In the genomic region with DNA sequence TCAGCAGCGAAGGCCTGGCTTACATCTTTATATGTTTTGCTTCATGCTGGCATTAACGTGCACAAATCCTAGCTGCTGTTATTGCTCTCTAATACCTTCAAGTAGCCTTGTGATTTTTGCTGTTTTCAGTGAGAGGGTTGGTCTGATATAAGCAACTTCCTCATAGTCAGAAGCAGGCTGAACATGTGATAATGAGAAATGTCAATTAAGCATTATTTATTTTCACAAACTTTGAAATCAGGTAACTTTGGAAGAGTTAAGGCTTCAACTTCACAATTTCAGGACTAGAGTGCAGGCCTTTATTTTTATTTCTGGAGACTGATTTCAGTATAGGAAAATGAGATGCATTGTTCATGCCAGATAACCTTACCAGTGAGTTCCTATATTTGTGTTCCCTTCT, we compare ENCODE assay signal across 20 cellular contexts.
DNase-seq lines count a peak whose midpoint lies in the region; ATAC-seq, FAIRE-seq and TF ChIP-seq lines count a peak whose summit lies in the region.
"Had no signal": no experiment of that assay in that cellular context is flagged by ENCODE, and none has a peak within 500 bp of the region (broad histone marks: within the 10 kb centered on the region; RNA-seq: fewer than 3 reads in every experiment).

No MANE protein-coding gene starts in this region.

- H3K4me1 Mint-ChIP-seq in naive thymus-derived CD4-positive, alpha-beta T cell: no peaks in the 10 kb centered on the region
- H3K4me1 Mint-ChIP-seq: B cell; CD4-positive, CD25-positive, alpha-beta regulatory T cell had no signal

- TF ChIP-seq RAD21 in HepG2 (CRISPR knock-in tag; IDR thresholded peaks at IDR 0.05): no peak

- intact Hi-C loops in HepG2 (cut with micrococcal nuclease; ENCODE audit: unreplicated experiment) (no loop called here), right lobe of liver (cut with DNase I) (no loop called here), ascending aorta (cut with DNase I) (no loop called here), testis (cut with DNase I; ENCODE audit: low total_unique reads) (no loop called here)
- intact Hi-C loops in naive thymus-derived CD4-positive, alpha-beta T cell (cut with micrococcal nuclease): no loop called here

- H3K27me3 Mint-ChIP-seq in naive thymus-derived CD4-positive, alpha-beta T cell: peaks cover 0 to 9% (median 6%) of the 10 kb centered on the region in 5 donors

- H3K36me3 Mint-ChIP-seq in naive thymus-derived CD4-positive, alpha-beta T cell: no peaks in the 10 kb centered on the region
- H3K36me3 Mint-ChIP-seq: CD4-positive, CD25-positive, alpha-beta regulatory T cell had no signal

- no peak for TF ChIP-seq POLR2A in HepG2 (IDR thresholded peaks at IDR 0.05; ENCODE audit: insufficient read depth in 1 of 2, low read depth in 2 of 2, low read length in 2 of 2)
- TF ChIP-seq POLR2A in right lobe of liver (IDR thresholded peaks at IDR 0.05): no peak
- TF ChIP-seq POLR2A in testis (IDR thresholded peaks at IDR 0.05): no peak

- TF ChIP-seq EP300 in HepG2 (IDR thresholded peaks at IDR 0.05; ENCODE audit: low read depth in 2 of 2, low read length in 2 of 2): no peak
- no peak for TF ChIP-seq EP300 in HepG2 (CRISPR knock-in tag; IDR thresholded peaks at IDR 0.05; ENCODE audit: borderline replicate concordance)

- in situ Hi-C loops in HepG2 (cut with HindIII; ENCODE audit: extremely low pct_ligation_motif_present, low pct_unique_long_range_greater_than_20kb): no loop called here

- no peak overlapping the region for H2AFZ ChIP-seq in HepG2 (ENCODE audit: low read length)

- DNase-seq in HepG2 (ENCODE audit: low spot score) (no peak), right lobe of liver (no peak), ascending aorta (ENCODE audit: low spot score in 2 of 2) (no peak), testis (no peak), NCI-H82 treated with DMSO at 0.1 percent for 48 hours (lab: John Stamatoyannopoulos, UW; ENCODE audit: unreplicated experiment) (no peak)
- no peak for DNase-seq in naive thymus-derived CD4-positive, alpha-beta T cell
- DNase-seq: 8988T; Caco-2; CD4-positive, CD25-positive, alpha-beta regulatory T cell; GDM1; GOT3; H7 had no signal

- H3K4me3 ChIP-seq in HepG2 (replicated peaks in 1 of 3; ENCODE audit: insufficient read depth in 1 of 3, low read depth in 2 of 3, low read length in 3 of 3) (no peak overlapping the region), right lobe of liver (no peak overlapping the region), ascending aorta (no peak overlapping the region), muscle layer of duodenum (ENCODE audit: low read depth in 1 of 2, low read length in 2 of 2) (no peak overlapping the region), testis (no peak overlapping the region)
- no peak overlapping the region for H3K4me3 ChIP-seq in naive thymus-derived CD4-positive, alpha-beta T cell (ENCODE audit: low read length)
- H3K4me3 ChIP-seq: BLaER1 treated with 17β-estradiol and CSF1 and Interleukin-3, amounts not matched to agents 10 nM and 100 nM had no signal

- no peaks in the 10 kb centered on the region for H4K20me1 ChIP-seq in HepG2 (ENCODE audit: insufficient read depth, low read length)
- H4K20me1 ChIP-seq: BLaER1 treated with 17β-estradiol and CSF1 and Interleukin-3, amounts not matched to agents 10 nM and 100 nM had no signal

- H3K4me3 Mint-ChIP-seq in naive thymus-derived CD4-positive, alpha-beta T cell: no peak overlapping the region
- H3K4me3 Mint-ChIP-seq: B cell; CD4-positive, CD25-positive, alpha-beta regulatory T cell had no signal

- H3K27ac Mint-ChIP-seq in naive thymus-derived CD4-positive, alpha-beta T cell: no peak overlapping the region
- H3K27ac Mint-ChIP-seq: B cell; CD4-positive, CD25-positive, alpha-beta regulatory T cell had no signal

- H3K27ac ChIP-seq in HepG2 (ENCODE audit: extremely low read length, insufficient read depth, low read length) (no peak overlapping the region), right lobe of liver (no peak overlapping the region), ascending aorta (peak overlapping the region; percentile 47 to 64), muscle layer of duodenum (ENCODE audit: low read length) (peak overlapping the region; percentile 34), testis (no peak overlapping the region)
- no peak overlapping the region for H3K27ac ChIP-seq in naive thymus-derived CD4-positive, alpha-beta T cell (ENCODE audit: low read depth, low read length)
- H3K27ac ChIP-seq: BLaER1 treated with 17β-estradiol and CSF1 and Interleukin-3, amounts not matched to agents 10 nM and 100 nM had no signal

- ATAC-seq in HepG2: no peak
- no peak for ATAC-seq in right lobe of liver
- no peak for ATAC-seq in naive thymus-derived CD4-positive, alpha-beta T cell
- ATAC-seq: HCT116 had no signal

- peaks cover 0 to 3% (median 0%) of the 10 kb centered on the region in 11 donors for H3K9me3 Mint-ChIP-seq in naive thymus-derived CD4-positive, alpha-beta T cell

- H3K36me3 ChIP-seq in HepG2 (replicated peaks in 1 of 2; ENCODE audit: control insufficient read depth in 1 of 2, insufficient read depth in 2 of 2, low read length in 2 of 2): no peaks in the 10 kb centered on the region
- no peaks in the 10 kb centered on the region for H3K36me3 ChIP-seq in right lobe of liver
- H3K36me3 ChIP-seq in ascending aorta: no peaks in the 10 kb centered on the region
- H3K36me3 ChIP-seq in muscle layer of duodenum (ENCODE audit: control insufficient read depth in 1 of 2, insufficient read depth in 2 of 2, low read length in 2 of 2): no peaks in the 10 kb centered on the region
- H3K36me3 ChIP-seq in testis (ENCODE audit: low read depth, missing control alignments): no peaks in the 10 kb centered on the region
- H3K36me3 ChIP-seq in naive thymus-derived CD4-positive, alpha-beta T cell (ENCODE audit: control insufficient read depth in 2 of 3, insufficient read depth in 3 of 3, low read length in 3 of 3): no peaks in the 10 kb centered on the region
- H3K36me3 ChIP-seq: BLaER1 treated with 17β-estradiol and CSF1 and Interleukin-3, amounts not matched to agents 10 nM and 100 nM had no signal

- WGBS in HepG2 (ENCODE audit: low lambda C conversion rate): 3% methylated on average over 2 of the region's 2 CpGs
- 76% methylated on average over 2 of the region's 2 CpGs for WGBS in right lobe of liver (ENCODE audit: insufficient coverage, low coverage, low lambda C conversion rate, missing lambda C conversion rate)
- WGBS in testis, 2 donors: 67 to 71% methylated on average over 2 of the region's 2 CpGs

- TF ChIP-seq CTCF in HepG2 (CRISPR knock-in tag; IDR thresholded peaks at IDR 0.05) (no peak), right lobe of liver (IDR thresholded peaks at IDR 0.05) (no peak), ascending aorta (IDR thresholded peaks at IDR 0.05) (no peak), testis (IDR thresholded peaks at IDR 0.05) (no peak)

- no peak for FAIRE-seq in HepG2 (lab: Jason Lieb, UNC)
- FAIRE-seq: D721Med, GM12892, GM18507, HTR-8/SVneo had no signal

- CTCF ChIA-PET in HepG2 (lab: Yijun Ruan, JAX; ENCODE audit: low intra/inter-chr PET ratio, low total read pairs): no interaction called here
- CTCF ChIA-PET in naive thymus-derived CD4-positive, alpha-beta T cell (lab: Charles Lee): no interaction called here

- no TSS peak for BruUV-seq in HepG2 (replicated peaks; lab: Mats Ljungman, UMichigan)

- H3K27me3 ChIP-seq in HepG2 (ENCODE audit: control insufficient read depth in 1 of 2, insufficient read depth in 2 of 2, low read length in 2 of 2) (no peaks in the 10 kb centered on the region), right lobe of liver (no peaks in the 10 kb centered on the region), ascending aorta (no peaks in the 10 kb centered on the region), muscle layer of duodenum (ENCODE audit: low read depth, low read length) (no peaks in the 10 kb centered on the region), testis (no peaks in the 10 kb centered on the region)
- no peaks in the 10 kb centered on the region for H3K27me3 ChIP-seq in naive thymus-derived CD4-positive, alpha-beta T cell (ENCODE audit: control insufficient read depth in 2 of 2, insufficient read depth in 2 of 2, low read length in 2 of 2)
- H3K27me3 ChIP-seq: BLaER1 treated with 17β-estradiol and CSF1 and Interleukin-3, amounts not matched to agents 10 nM and 100 nM had no signal

- H3K4me1 ChIP-seq in HepG2 (ENCODE audit: insufficient read depth, low read length): no peaks in the 10 kb centered on the region
- H3K4me1 ChIP-seq in right lobe of liver: no peaks in the 10 kb centered on the region
- H3K4me1 ChIP-seq in ascending aorta: peaks cover 0 to 17% of the 10 kb centered on the region in 2 donors
- H3K4me1 ChIP-seq in muscle layer of duodenum (ENCODE audit: control insufficient read depth in 1 of 2, insufficient read depth in 2 of 2, low read length in 2 of 2): no peaks in the 10 kb centered on the region
- no peaks in the 10 kb centered on the region for H3K4me1 ChIP-seq in testis
- H3K4me1 ChIP-seq in naive thymus-derived CD4-positive, alpha-beta T cell (ENCODE audit: control insufficient read depth in 2 of 2, insufficient read depth in 2 of 2, low read length in 2 of 2): no peaks in the 10 kb centered on the region
- H3K4me1 ChIP-seq: BLaER1 treated with 17β-estradiol and CSF1 and Interleukin-3, amounts not matched to agents 10 nM and 100 nM; Caco-2 had no signal

- peaks cover 33% of the 10 kb centered on the region for H3K9me3 ChIP-seq in HepG2 (ENCODE audit: low read length)
- no peaks in the 10 kb centered on the region for H3K9me3 ChIP-seq in right lobe of liver
- H3K9me3 ChIP-seq in ascending aorta: no peaks in the 10 kb centered on the region
- no peaks in the 10 kb centered on the region for H3K9me3 ChIP-seq in muscle layer of duodenum (ENCODE audit: control insufficient read depth in 1 of 2, low read length in 2 of 2)
- no peaks in the 10 kb centered on the region for H3K9me3 ChIP-seq in testis
- no peaks in the 10 kb centered on the region for H3K9me3 ChIP-seq in naive thymus-derived CD4-positive, alpha-beta T cell (ENCODE audit: control insufficient read depth in 2 of 3, low read length in 3 of 3)
- H3K9me3 ChIP-seq: BLaER1 treated with 17β-estradiol and CSF1 and Interleukin-3, amounts not matched to agents 10 nM and 100 nM; Caco-2 had no signal

- no peak overlapping the region for H3K4me2 ChIP-seq in HepG2 (ENCODE audit: low read depth, low read length)
- H3K4me2 ChIP-seq: BLaER1 treated with 17β-estradiol and CSF1 and Interleukin-3, amounts not matched to agents 10 nM and 100 nM had no signal

- H3K9ac ChIP-seq in HepG2 (ENCODE audit: insufficient read depth, low read depth, low read length): no peak overlapping the region
- H3K9ac ChIP-seq: BLaER1 treated with 17β-estradiol and CSF1 and Interleukin-3, amounts not matched to agents 10 nM and 100 nM had no signal

- POLR2A ChIA-PET in HepG2 (lab: Yijun Ruan, JAX): no interaction called here
- POLR2A ChIA-PET in naive thymus-derived CD4-positive, alpha-beta T cell (lab: Charles Lee): no interaction called here

- H3K79me2 ChIP-seq in HepG2 (ENCODE audit: insufficient read depth, low read length): no peaks in the 10 kb centered on the region

TF ChIP-seq in HepG2, 621 proteins besides CTCF, POLR2A, EP300 and RAD21:
- TF ChIP-seq MAFF (IDR thresholded peaks at IDR 0.05; ENCODE audit: low read depth, low read length): peak; percentile 55
- TF ChIP-seq MAFK (conservative IDR thresholded peaks at IDR 0.05 in 1 of 2, IDR thresholded peaks at IDR 0.05 in 1 of 2; ENCODE audit: low read length in 2 of 2): peak; percentile 58 to 68
- no peak for TF ChIP-seq MED13 (CRISPR knock-in tag; IDR thresholded peaks at IDR 0.05)

Comparison
In these comparisons a context has a peak if more than half of its experiments do, and no peak if none do; other contexts are left out.
1. H3K27ac ChIP-seq: peak in ascending aorta (2 of 2) and muscle layer of duodenum (single experiment); none in HepG2 (single experiment), right lobe of liver (0 of 3), testis (0 of 2) and naive thymus-derived CD4-positive, alpha-beta T cell (single experiment).